Comparison of ENCODE assay signal across 1 cellular context in the genomic region with DNA sequence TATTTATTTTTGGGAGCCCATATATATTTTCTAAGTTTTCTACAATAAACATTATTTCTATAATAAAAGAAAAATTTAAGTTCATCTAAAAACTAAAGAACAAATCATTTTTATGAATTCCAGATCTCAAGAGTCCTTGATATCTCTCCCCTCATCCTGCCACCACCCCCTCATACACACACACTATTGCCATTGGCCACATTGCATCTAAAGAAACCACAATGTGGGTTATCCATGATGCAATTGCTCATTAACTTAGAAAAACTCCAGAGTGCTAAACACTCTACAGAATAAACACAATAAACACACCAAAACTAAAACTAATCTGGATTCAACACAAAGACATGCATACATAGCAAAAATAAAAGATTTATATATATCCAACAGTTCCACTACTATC.
TF ChIP-seq lines count a peak whose summit lies in the region.

No MANE protein-coding gene starts in this region.

TF ChIP-seq in IMR-90, 13 proteins besides CTCF, POLR2A, EP300 and RAD21 (continued from another document):
- no peak for TF ChIP-seq MAFK (IDR thresholded peaks at IDR 0.05; ENCODE audit: low read depth, low read length)
- TF ChIP-seq RFX5 (IDR thresholded peaks at IDR 0.05; ENCODE audit: low read depth, low read length) = no peak
